Comparison of ENCODE assay signal across 3 cellular contexts in genomic region chr2:15829985-15830384, GRCh38.
"Had no signal": no experiment of that assay in that cellular context is flagged by ENCODE, and none has a peak within 500 bp of the region (broad histone marks: within the 10 kb centered on the region; RNA-seq: fewer than 3 reads in every experiment).

No MANE protein-coding gene starts in this region.

- ATAC-seq: GM12878 had no signal

- H3K4me3 ChIP-seq: GM12878 had no signal

- DNase-seq: GDM1, GF-D8 had no signal
